Comparison of ENCODE assay signal across 8 cellular contexts in the genomic region with DNA sequence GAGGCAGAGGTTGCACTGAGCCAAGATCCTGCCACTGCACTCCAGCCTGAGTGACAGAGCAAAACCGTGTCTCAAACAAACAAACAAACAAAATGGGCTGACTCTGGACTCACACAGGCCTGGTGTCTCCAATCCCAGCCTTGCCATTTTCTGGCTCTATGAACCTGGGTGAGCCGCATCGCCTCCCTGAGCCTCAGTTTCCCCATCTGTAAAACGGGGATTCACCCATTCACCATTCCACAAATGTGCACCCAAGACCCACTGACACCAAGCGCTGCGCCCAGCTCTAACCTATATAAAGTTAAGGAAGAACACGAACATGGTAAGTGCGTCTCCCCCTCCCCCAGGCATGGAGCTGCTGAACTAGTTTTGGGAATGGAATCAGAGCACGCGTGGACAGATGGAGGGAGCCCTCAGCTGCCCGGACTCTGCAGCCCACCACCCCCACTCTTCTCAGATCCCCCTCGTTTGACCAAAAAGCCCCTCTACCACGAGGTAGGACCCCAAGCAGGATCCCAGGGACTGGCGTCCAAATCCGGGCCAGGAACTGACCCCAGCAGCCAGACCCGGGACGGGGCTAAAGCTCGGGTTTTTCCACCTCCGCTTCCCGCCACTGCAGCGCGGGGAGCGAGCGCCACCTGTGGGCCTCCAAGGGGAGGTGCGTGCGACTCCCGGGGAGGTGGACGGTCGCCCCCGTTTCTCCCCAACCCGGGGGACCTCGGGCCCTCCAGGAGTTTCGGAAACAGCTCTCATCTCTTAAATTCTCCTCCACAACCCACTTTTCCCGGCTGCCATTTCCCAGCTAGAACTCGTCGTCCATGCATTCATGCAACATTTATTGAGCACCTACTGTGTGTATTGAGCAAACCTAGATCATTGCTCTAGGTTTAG. TPM values are rescaled to one million over a fixed set of nuclear protein-coding genes. Genes with fewer than 3 reads are reported as not detected.
DNase-seq lines count a peak whose midpoint lies in the region; ATAC-seq and TF ChIP-seq lines count a peak whose summit lies in the region.

No MANE protein-coding gene starts in this region.

- H3K36me3 Mint-ChIP-seq in activated CD4-positive, alpha-beta memory T cell treated with anti-CD3 and anti-CD28 coated beads for 36 hours = no peaks in the 10 kb centered on the region

- no peak for TF ChIP-seq POLR2A in NB4 (IDR thresholded peaks at IDR 0.05; ENCODE audit: extremely low read depth, insufficient read length)

- peak overlapping the region; percentile 45 for H3K27ac Mint-ChIP-seq in activated CD4-positive, alpha-beta memory T cell treated with anti-CD3 and anti-CD28 coated beads for 36 hours

- ATAC-seq in stimulated activated naive CD8-positive, alpha-beta T cell treated with anti-CD3 and anti-CD28 coated beads, Interleukin-15, Interleukin-2, amounts not matched to agents 100 U/mL and 50 U/mL, for 24 hours = peak; percentile 63
- ATAC-seq in GM21529 (IDR thresholded peaks at IDR 0.05; ENCODE audit: unreplicated experiment) (no peak), GM18868 (IDR thresholded peaks at IDR 0.05; ENCODE audit: unreplicated experiment) (no peak)

- H3K27me3 Mint-ChIP-seq in activated CD4-positive, alpha-beta memory T cell treated with anti-CD3 and anti-CD28 coated beads for 36 hours = no peaks in the 10 kb centered on the region

- POLR2A ChIA-PET in activated CD4-positive, alpha-beta memory T cell treated with anti-CD3 and anti-CD28 coated beads for 36 hours (lab: Charles Lee) = interaction anchor here (0.5 to 1.0 kb wide), 3 partner anchors 58 to 211 kb away, joined by 3 to 4 read pairs (median 3); no protein-coding TSS in a partner anchor

- H3K9me3 Mint-ChIP-seq in activated CD4-positive, alpha-beta memory T cell treated with anti-CD3 and anti-CD28 coated beads for 36 hours = no peaks in the 10 kb centered on the region

- H3K4me3 ChIP-seq in NB4 (ENCODE audit: low read depth, low read length) = no peak overlapping the region

- CTCF ChIA-PET in activated CD4-positive, alpha-beta memory T cell treated with anti-CD3 and anti-CD28 coated beads for 36 hours (lab: Charles Lee) = interaction anchor here (0.6 to 4.2 kb wide), 49 partner anchors 10 to 467 kb away, joined by 3 to 91 read pairs (median 4); partner anchors contain the start of genes ADGRE5, ASF1B, GIPC1 and MISP3

- TF ChIP-seq CTCF in GM12874 (IDR thresholded peaks at IDR 0.05; ENCODE audit: insufficient read depth, low read depth, low read length) (peak; percentile 99), NB4 (IDR thresholded peaks at IDR 0.05; ENCODE audit: low read depth, low read length) (peak; percentile 84)

- H3K4me1 Mint-ChIP-seq in activated CD4-positive, alpha-beta memory T cell treated with anti-CD3 and anti-CD28 coated beads for 36 hours (ENCODE audit: low read depth) = peaks cover 22% of the 10 kb centered on the region

- intact Hi-C loops in activated CD4-positive, alpha-beta memory T cell treated with anti-CD3 and anti-CD28 coated beads for 36 hours (cut with micrococcal nuclease) = loop anchor here (2.0 to 5.0 kb wide), 2 partner anchors 151 to 466 kb away; no protein-coding TSS in a partner anchor

- peak overlapping the region; percentile 55 for H3K4me3 Mint-ChIP-seq in activated CD4-positive, alpha-beta memory T cell treated with anti-CD3 and anti-CD28 coated beads for 36 hours

- DNase-seq in NB4 (ENCODE audit: low read depth) (peak; percentile 66), midbrain (lab: John Stamatoyannopoulos, UW) (peak; percentile 56)
- DNase-seq in activated CD4-positive, alpha-beta memory T cell treated with anti-CD3 and anti-CD28 coated beads for 36 hours = peak; percentile 79
- peak; percentile 50 for DNase-seq in effector CD8-positive, alpha-beta T cell (lab: John Stamatoyannopoulos, UW)
- DNase-seq in stimulated activated naive CD8-positive, alpha-beta T cell treated with anti-CD3 and anti-CD28 coated beads, Interleukin-15, Interleukin-2, amounts not matched to agents 100 U/mL and 50 U/mL, for 24 hours = peak; percentile 82

RNA-seq across cellular contexts. Expression of gene ADGRE5, which starts 33.0 kb away (rescaled TPM):
- total RNA-seq in activated CD4-positive, alpha-beta memory T cell treated with anti-CD3 and anti-CD28 coated beads for 36 hours = 100 to 1,000 TPM; 202 to 206 TPM
